1 cellular context compared by ENCODE assay signal in the genomic region with DNA sequence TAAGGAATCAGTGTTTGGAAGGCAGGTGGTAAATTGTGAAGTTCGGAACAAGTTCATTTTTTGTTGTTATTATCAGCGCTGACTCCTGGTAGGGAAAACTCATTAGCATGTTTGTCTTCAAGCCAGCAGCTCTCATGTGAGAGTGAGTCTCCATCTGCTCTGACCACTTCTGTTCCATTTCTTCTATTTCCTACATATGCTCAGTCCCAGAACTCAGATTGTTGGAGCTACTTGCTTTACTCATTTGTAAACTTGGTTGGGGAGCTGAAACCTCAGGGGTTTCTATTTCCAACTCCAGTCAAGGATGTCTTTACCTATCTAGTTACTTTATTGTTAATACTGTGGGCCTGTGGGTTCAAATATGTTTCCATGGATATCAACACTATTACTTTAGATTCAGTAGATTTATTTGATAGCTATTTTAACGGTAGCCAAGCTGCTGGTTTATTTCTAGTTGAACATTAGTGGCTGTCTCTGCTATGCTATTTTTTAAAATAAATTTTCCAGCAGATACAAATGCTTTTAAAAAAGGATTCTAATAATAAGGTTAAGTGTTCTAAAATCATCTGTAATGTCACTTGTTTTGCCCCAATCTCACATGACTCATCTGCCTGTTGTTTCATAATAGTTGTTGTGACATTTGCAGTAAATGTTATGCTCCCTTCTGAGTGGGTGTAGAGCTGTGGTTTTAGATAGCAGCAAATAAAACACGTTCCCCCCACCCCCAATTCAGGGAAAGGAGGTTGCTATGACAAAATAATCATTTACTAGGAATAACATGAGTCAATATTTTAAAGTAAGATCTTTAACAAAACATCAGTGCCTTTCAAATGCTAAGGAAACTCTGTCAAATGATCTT.
TF ChIP-seq lines count a peak whose summit lies in the region.

No MANE protein-coding gene starts in this region.

TF ChIP-seq in GM23338, 12 proteins besides CTCF, POLR2A, EP300 and RAD21 (continued from another document):
- TF ChIP-seq, protein P1, sequence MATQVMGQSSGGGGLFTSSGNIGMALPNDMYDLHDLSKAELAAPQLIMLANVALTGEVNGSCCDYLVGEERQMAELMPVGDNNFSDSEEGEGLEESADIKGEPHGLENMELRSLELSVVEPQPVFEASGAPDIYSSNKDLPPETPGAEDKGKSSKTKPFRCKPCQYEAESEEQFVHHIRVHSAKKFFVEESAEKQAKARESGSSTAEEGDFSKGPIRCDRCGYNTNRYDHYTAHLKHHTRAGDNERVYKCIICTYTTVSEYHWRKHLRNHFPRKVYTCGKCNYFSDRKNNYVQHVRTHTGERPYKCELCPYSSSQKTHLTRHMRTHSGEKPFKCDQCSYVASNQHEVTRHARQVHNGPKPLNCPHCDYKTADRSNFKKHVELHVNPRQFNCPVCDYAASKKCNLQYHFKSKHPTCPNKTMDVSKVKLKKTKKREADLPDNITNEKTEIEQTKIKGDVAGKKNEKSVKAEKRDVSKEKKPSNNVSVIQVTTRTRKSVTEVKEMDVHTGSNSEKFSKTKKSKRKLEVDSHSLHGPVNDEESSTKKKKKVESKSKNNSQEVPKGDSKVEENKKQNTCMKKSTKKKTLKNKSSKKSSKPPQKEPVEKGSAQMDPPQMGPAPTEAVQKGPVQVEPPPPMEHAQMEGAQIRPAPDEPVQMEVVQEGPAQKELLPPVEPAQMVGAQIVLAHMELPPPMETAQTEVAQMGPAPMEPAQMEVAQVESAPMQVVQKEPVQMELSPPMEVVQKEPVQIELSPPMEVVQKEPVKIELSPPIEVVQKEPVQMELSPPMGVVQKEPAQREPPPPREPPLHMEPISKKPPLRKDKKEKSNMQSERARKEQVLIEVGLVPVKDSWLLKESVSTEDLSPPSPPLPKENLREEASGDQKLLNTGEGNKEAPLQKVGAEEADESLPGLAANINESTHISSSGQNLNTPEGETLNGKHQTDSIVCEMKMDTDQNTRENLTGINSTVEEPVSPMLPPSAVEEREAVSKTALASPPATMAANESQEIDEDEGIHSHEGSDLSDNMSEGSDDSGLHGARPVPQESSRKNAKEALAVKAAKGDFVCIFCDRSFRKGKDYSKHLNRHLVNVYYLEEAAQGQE (IDR thresholded peaks at IDR 0.05; ENCODE audit: unreplicated experiment) = no peak
- no peak for TF ChIP-seq ZNF114 (CRISPR knock-in tag; IDR thresholded peaks at IDR 0.05)
- TF ChIP-seq POLR2AphosphoS5 (IDR thresholded peaks at IDR 0.05; ENCODE audit: low read depth) = no peak
